In genomic region chr6:41022294-41022693, GRCh38 we compare ENCODE assay signal across 18 cellular contexts. TPM values are rescaled to one million over a fixed set of nuclear protein-coding genes. Genes with fewer than 3 reads are reported as not detected.
DNase-seq lines count a peak whose midpoint lies in the region; ATAC-seq, FAIRE-seq and TF ChIP-seq lines count a peak whose summit lies in the region.
"Had no signal": no experiment of that assay in that cellular context is flagged by ENCODE, and none has a peak within 500 bp of the region (broad histone marks: within the 10 kb centered on the region; RNA-seq: fewer than 3 reads in every experiment).

No MANE protein-coding gene starts in this region.

- no TSS peak for BruUV-seq in HepG2 (replicated peaks; lab: Mats Ljungman, UMichigan)

- ATAC-seq in activated naive CD4-positive, alpha-beta T cell treated with anti-CD3 and anti-CD28 coated beads, Interleukin-2, amount 50 U/mL, for 72 hours = no peak
- ATAC-seq in HepG2 = no peak
- ATAC-seq: GM12878, left lung had no signal

- DNase-seq in erythroblast (lab: John Stamatoyannopoulos, UW) (peak; percentile 14 to 44), osteocyte (ENCODE audit: extremely low spot score, unreplicated experiment) (no peak), caudate nucleus (lab: John Stamatoyannopoulos, UW) (no peak), HepG2 (ENCODE audit: low spot score) (no peak)
- DNase-seq in activated naive CD4-positive, alpha-beta T cell treated with anti-CD3 and anti-CD28 coated beads, Interleukin-2, amount 50 U/mL, for 72 hours (ENCODE audit: low spot score in 2 of 2) = no peak
- DNase-seq: activated CD8-positive, alpha-beta memory T cell treated with anti-CD3 and anti-CD28 coated beads, Interleukin-2, amount 50 U/mL, for 48 hours; activated naive CD4-positive, alpha-beta T cell treated with anti-CD3 and anti-CD28 coated beads, Interleukin-2, amount 50 U/mL, for 16 hours; left lung; NCI-H187; NCI-H774; stimulated activated CD4-positive, alpha-beta T cell treated with anti-CD3 and anti-CD28 coated beads, Interleukin-12 subunit alpha, Interleukin-12 subunit beta, amount 100 ng/mL, for 4 hours had no signal

- no peaks in the 10 kb centered on the region for H4K20me1 ChIP-seq in HepG2 (ENCODE audit: insufficient read depth, low read length)
- H4K20me1 ChIP-seq: BLaER1 treated with 17β-estradiol and CSF1 and Interleukin-3, amounts not matched to agents 10 nM and 100 nM had no signal

- H3K27ac Mint-ChIP-seq in osteocyte (ENCODE audit: unreplicated experiment) = peak overlapping the region; percentile 19
- H3K27ac Mint-ChIP-seq in activated naive CD4-positive, alpha-beta T cell treated with anti-CD3 and anti-CD28 coated beads, Interleukin-2, amount 50 U/mL, for 72 hours = no peak overlapping the region

- H3K4me1 ChIP-seq in HEK293 (ENCODE audit: control insufficient read depth, insufficient read depth, low read length) (peaks cover 16% of the 10 kb centered on the region), HepG2 (ENCODE audit: insufficient read depth, low read length) (peaks cover 8% of the 10 kb centered on the region)

- no peak for FAIRE-seq in HepG2 (lab: Jason Lieb, UNC)
- FAIRE-seq: GM12878 had no signal

- H3K9me3 Mint-ChIP-seq in osteocyte (ENCODE audit: unreplicated experiment) = no peaks in the 10 kb centered on the region
- H3K9me3 Mint-ChIP-seq in activated naive CD4-positive, alpha-beta T cell treated with anti-CD3 and anti-CD28 coated beads, Interleukin-2, amount 50 U/mL, for 72 hours = no peaks in the 10 kb centered on the region

- intact Hi-C loops in HepG2 (cut with micrococcal nuclease; ENCODE audit: unreplicated experiment) = no loop called here

- H3K27ac ChIP-seq in HEK293 (ENCODE audit: extremely low read depth, low read depth, low read length) = peak overlapping the region; percentile 38; the same call in 1 of the 2 replicates
- peak overlapping the region; percentile 81 for H3K27ac ChIP-seq in VCaP
- H3K27ac ChIP-seq in caudate nucleus (ENCODE audit: low read depth, low read length) = no peak overlapping the region
- H3K27ac ChIP-seq in HepG2 (ENCODE audit: extremely low read length, insufficient read depth, low read length) = no peak overlapping the region
- H3K27ac ChIP-seq: BLaER1 treated with 17β-estradiol and CSF1 and Interleukin-3, amounts not matched to agents 10 nM and 100 nM; left lung; parathyroid adenoma had no signal

- POLR2A ChIA-PET in HEK293 (lab: Yijun Ruan, JAX) (interaction anchor here (0.5 kb wide), 1 partner anchor 235 kb away, joined by 9 read pairs; no protein-coding TSS in a partner anchor), HepG2 (lab: Yijun Ruan, JAX) (no interaction called here)

- H2AFZ ChIP-seq in HepG2 (ENCODE audit: low read length) = no peak overlapping the region
- H2AFZ ChIP-seq: parathyroid adenoma had no signal

- H3K9ac ChIP-seq in HepG2 (ENCODE audit: insufficient read depth, low read depth, low read length) = no peak overlapping the region
- H3K9ac ChIP-seq: BLaER1 treated with 17β-estradiol and CSF1 and Interleukin-3, amounts not matched to agents 10 nM and 100 nM; parathyroid adenoma had no signal

- no peaks in the 10 kb centered on the region for H3K79me2 ChIP-seq in HepG2 (ENCODE audit: insufficient read depth, low read length)
- H3K79me2 ChIP-seq: parathyroid adenoma had no signal

- H3K27me3 Mint-ChIP-seq in osteocyte (ENCODE audit: unreplicated experiment) = no peaks in the 10 kb centered on the region

- TF ChIP-seq POLR2A in erythroblast (IDR thresholded peaks at IDR 0.05; ENCODE audit: low read length) (no peak), HepG2 (IDR thresholded peaks at IDR 0.05; ENCODE audit: insufficient read depth in 1 of 2, low read depth in 2 of 2, low read length in 2 of 2) (no peak)

- no peak for TF ChIP-seq EP300 in HepG2 (IDR thresholded peaks at IDR 0.05; ENCODE audit: low read depth in 2 of 2, low read length in 2 of 2)
- TF ChIP-seq EP300 in HepG2 (CRISPR knock-in tag; IDR thresholded peaks at IDR 0.05; ENCODE audit: borderline replicate concordance) = no peak

- no peak for TF ChIP-seq CTCF in HEK293 (tag by site-specific recombination; IDR thresholded peaks at IDR 0.05)
- no peak for TF ChIP-seq CTCF in VCaP (conservative IDR thresholded peaks at IDR 0.05)
- no peak for TF ChIP-seq CTCF in osteocyte (IDR thresholded peaks at IDR 0.05)
- TF ChIP-seq CTCF in HepG2 (CRISPR knock-in tag; IDR thresholded peaks at IDR 0.05) = no peak

- no peaks in the 10 kb centered on the region for H3K27me3 ChIP-seq in HepG2 (ENCODE audit: control insufficient read depth in 1 of 2, insufficient read depth in 2 of 2, low read length in 2 of 2)
- H3K27me3 ChIP-seq: BLaER1 treated with 17β-estradiol and CSF1 and Interleukin-3, amounts not matched to agents 10 nM and 100 nM; left lung had no signal

- CTCF ChIA-PET in HEK293 (lab: Yijun Ruan, JAX) (interaction anchor here (0.9 to 11.0 kb wide), 15 partner anchors 10 to 409 kb away, joined by 3 to 146 read pairs (median 6); partner anchors contain the start of genes TSPO2 and UNC5CL), HepG2 (lab: Yijun Ruan, JAX; ENCODE audit: low intra/inter-chr PET ratio, low total read pairs) (interaction anchor here (1.3 to 1.5 kb wide), 2 partner anchors 16 to 23 kb away, joined by 3 to 5 read pairs; no protein-coding TSS in a partner anchor)

- H3K4me3 Mint-ChIP-seq in osteocyte (ENCODE audit: unreplicated experiment) = no peak overlapping the region

- no peak overlapping the region for H3K4me2 ChIP-seq in HepG2 (ENCODE audit: low read depth, low read length)
- H3K4me2 ChIP-seq: BLaER1 treated with 17β-estradiol and CSF1 and Interleukin-3, amounts not matched to agents 10 nM and 100 nM had no signal

- no peaks in the 10 kb centered on the region for H3K9me3 ChIP-seq in HEK293 (ENCODE audit: control insufficient read depth, insufficient read depth, low read depth, low read length)
- H3K9me3 ChIP-seq in HepG2 (ENCODE audit: low read length) = no peaks in the 10 kb centered on the region
- H3K9me3 ChIP-seq: left lung had no signal

- in situ Hi-C loops in HepG2 (cut with HindIII; ENCODE audit: extremely low pct_ligation_motif_present, low pct_unique_long_range_greater_than_20kb) = loop anchor here (5.0 kb wide), 1 partner anchor 125 kb away; no protein-coding TSS in a partner anchor

- no peaks in the 10 kb centered on the region for H3K36me3 Mint-ChIP-seq in osteocyte (ENCODE audit: unreplicated experiment)
- H3K36me3 Mint-ChIP-seq in activated naive CD4-positive, alpha-beta T cell treated with anti-CD3 and anti-CD28 coated beads, Interleukin-2, amount 50 U/mL, for 72 hours = no peaks in the 10 kb centered on the region

- H3K4me3 ChIP-seq in HEK293 (ENCODE audit: low read depth, low read length) (no peak overlapping the region), HepG2 (replicated peaks in 1 of 3; ENCODE audit: insufficient read depth in 1 of 3, low read depth in 2 of 3, low read length in 3 of 3) (no peak overlapping the region)
- H3K4me3 ChIP-seq: BLaER1 treated with 17β-estradiol and CSF1 and Interleukin-3, amounts not matched to agents 10 nM and 100 nM; GM12878; left lung had no signal

- H3K4me1 Mint-ChIP-seq in osteocyte (ENCODE audit: unreplicated experiment) = peaks cover 26% of the 10 kb centered on the region

- H3K36me3 ChIP-seq in HEK293 (ENCODE audit: control insufficient read depth in 2 of 2, insufficient read depth in 1 of 2, low read length in 2 of 2) (no peaks in the 10 kb centered on the region), HepG2 (replicated peaks in 1 of 2; ENCODE audit: control insufficient read depth in 1 of 2, insufficient read depth in 2 of 2, low read length in 2 of 2) (no peaks in the 10 kb centered on the region)
- H3K36me3 ChIP-seq: left lung had no signal

- TF ChIP-seq RAD21 in HepG2 (CRISPR knock-in tag; IDR thresholded peaks at IDR 0.05) = no peak

RNA-seq across cellular contexts. Expression of gene UNC5CL, which starts 16.7 kb away (rescaled TPM):
- total RNA-seq in osteocyte = 0.51 and 0.76 TPM in 2 replicates
- total RNA-seq in activated naive CD4-positive, alpha-beta T cell treated with anti-CD3 and anti-CD28 coated beads, Interleukin-2, amount 50 U/mL, for 72 hours = 1 to 10 TPM; 2.8 to 5.1 TPM
- total RNA-seq in HepG2 (2016; rRNA removed; fragmentation: Illumina TruSeq; extraction: Trizol) = 0.87 and 2.4 TPM in 2 replicates
- 0.26 and 0.30 TPM in 2 replicates for total RNA-seq in HepG2 (2016; cell fraction: cytosol; rRNA removed; fragmentation: Illumina TruSeq; extraction: Trizol; ENCODE audit: low read depth)
- total RNA-seq in HepG2 (2016; cell fraction: insoluble cytoplasmic fraction; rRNA removed; fragmentation: Illumina TruSeq; extraction: Trizol) = 1.1 and 2.3 TPM in 2 replicates
- 0.55 and 0.80 TPM in 2 replicates for total RNA-seq in HepG2 (2016; cell fraction: membrane; rRNA removed; fragmentation: Illumina TruSeq; extraction: Trizol)
- total RNA-seq in HepG2 (2016; cell fraction: nucleus; rRNA removed; fragmentation: Illumina TruSeq; extraction: Trizol) = 3.5 and 4.1 TPM in 2 replicates
- 2.5 TPM in 2 replicates for polyA plus RNA-seq in HepG2 (2011; rRNA removed)
- polyA plus RNA-seq in HepG2 (2011; cell fraction: cytosol; rRNA removed) = 1.00 and 1.4 TPM in 2 replicates
- polyA plus RNA-seq in HepG2 (2011; cell fraction: nucleus; rRNA removed) = 15.4 and 20.4 TPM in 2 replicates
- 2.4 and 2.5 TPM in 2 replicates for polyA plus RNA-seq in HepG2 (2012)
- 0.23 and 0.29 TPM in 2 replicates for polyA plus RNA-seq in HepG2 (2016; cell fraction: cytosol; fragmentation: Illumina TruSeq; extraction: Trizol; ENCODE audit: low read depth)
- 0.71 and 0.86 TPM in 2 replicates for polyA plus RNA-seq in HepG2 (2016; cell fraction: insoluble cytoplasmic fraction; fragmentation: Illumina TruSeq; extraction: Trizol; ENCODE audit: low read depth)
- 0.43 and 0.89 TPM in 2 replicates for polyA plus RNA-seq in HepG2 (2016; cell fraction: membrane; fragmentation: Illumina TruSeq; extraction: Trizol; ENCODE audit: low read depth)
- 9.8 and 11.9 TPM in 2 replicates for polyA plus RNA-seq in HepG2 (2016; cell fraction: nucleus; fragmentation: Illumina TruSeq; extraction: Trizol; ENCODE audit: insufficient read depth, low read depth)
- polyA minus RNA-seq in HepG2 (2011; rRNA and poly(A)+ RNA removed; ENCODE audit: low replicate concordance) = 1.6 TPM in 1 of 2 replicates, not detected in the other
- polyA minus RNA-seq in HepG2 (2011; cell fraction: cytosol; rRNA and poly(A)+ RNA removed) = 0.35 TPM in 1 of 2 replicates, not detected in the other
- 2.5 and 4.4 TPM in 2 replicates for polyA minus RNA-seq in HepG2 (2011; cell fraction: nucleus; rRNA and poly(A)+ RNA removed)

RNA-seq across cellular contexts. Expression of gene TSPO2, which starts 20.0 kb away (rescaled TPM):
- total RNA-seq in osteocyte = not detected in 2 replicates
- total RNA-seq in activated naive CD4-positive, alpha-beta T cell treated with anti-CD3 and anti-CD28 coated beads, Interleukin-2, amount 50 U/mL, for 72 hours = not detected
- not detected in 2 replicates for total RNA-seq in HepG2 (2016; rRNA removed; fragmentation: Illumina TruSeq; extraction: Trizol)
- not detected in 2 replicates for total RNA-seq in HepG2 (2016; cell fraction: cytosol; rRNA removed; fragmentation: Illumina TruSeq; extraction: Trizol; ENCODE audit: low read depth)
- total RNA-seq in HepG2 (2016; cell fraction: insoluble cytoplasmic fraction; rRNA removed; fragmentation: Illumina TruSeq; extraction: Trizol) = 0.21 and 0.28 TPM in 2 replicates
- not detected in 2 replicates for total RNA-seq in HepG2 (2016; cell fraction: membrane; rRNA removed; fragmentation: Illumina TruSeq; extraction: Trizol)
- not detected in 2 replicates for total RNA-seq in HepG2 (2016; cell fraction: nucleus; rRNA removed; fragmentation: Illumina TruSeq; extraction: Trizol)
- polyA plus RNA-seq in HepG2 (2011; rRNA removed) = 0.14 and 0.55 TPM in 2 replicates
- 0.14 and 0.51 TPM in 2 replicates for polyA plus RNA-seq in HepG2 (2011; cell fraction: cytosol; rRNA removed)
- polyA plus RNA-seq in HepG2 (2011; cell fraction: nucleus; rRNA removed) = 0.16 TPM in 1 of 2 replicates, not detected in the other
- polyA plus RNA-seq in HepG2 (2012) = 0.25 TPM in 1 of 2 replicates, not detected in the other
- polyA plus RNA-seq in HepG2 (2016; cell fraction: cytosol; fragmentation: Illumina TruSeq; extraction: Trizol; ENCODE audit: low read depth) = not detected in 2 replicates
- not detected in 2 replicates for polyA plus RNA-seq in HepG2 (2016; cell fraction: insoluble cytoplasmic fraction; fragmentation: Illumina TruSeq; extraction: Trizol; ENCODE audit: low read depth)
- polyA plus RNA-seq in HepG2 (2016; cell fraction: membrane; fragmentation: Illumina TruSeq; extraction: Trizol; ENCODE audit: low read depth) = not detected in 2 replicates
- polyA plus RNA-seq in HepG2 (2016; cell fraction: nucleus; fragmentation: Illumina TruSeq; extraction: Trizol; ENCODE audit: insufficient read depth, low read depth) = not detected in 2 replicates
- polyA minus RNA-seq in HepG2 (2011; rRNA and poly(A)+ RNA removed; ENCODE audit: low replicate concordance) = 0.72 TPM in 1 of 2 replicates, not detected in the other
- not detected in 2 replicates for polyA minus RNA-seq in HepG2 (2011; cell fraction: cytosol; rRNA and poly(A)+ RNA removed)
- polyA minus RNA-seq in HepG2 (2011; cell fraction: nucleus; rRNA and poly(A)+ RNA removed) = not detected in 2 replicates
- total RNA-seq: GM12878; left lung; Right ventricle myocardium inferior; T-helper 2 cell treated with Interferon-gamma antibody and Interleukin-4, amounts not matched to agents 100 ng/mL and 5 ng/mL, for 36 hours had no signal
- polyA plus RNA-seq: GM12878 had no signal

RNA-seq across cellular contexts. Expression of gene APOBEC2, which starts 30.7 kb away (rescaled TPM):
- not detected in 2 replicates for total RNA-seq in osteocyte
- not detected for total RNA-seq in activated naive CD4-positive, alpha-beta T cell treated with anti-CD3 and anti-CD28 coated beads, Interleukin-2, amount 50 U/mL, for 72 hours
- total RNA-seq in HepG2 (2016; rRNA removed; fragmentation: Illumina TruSeq; extraction: Trizol) = 0.09 and 0.35 TPM in 2 replicates
- total RNA-seq in HepG2 (2016; cell fraction: cytosol; rRNA removed; fragmentation: Illumina TruSeq; extraction: Trizol; ENCODE audit: low read depth) = not detected in 2 replicates
- total RNA-seq in HepG2 (2016; cell fraction: insoluble cytoplasmic fraction; rRNA removed; fragmentation: Illumina TruSeq; extraction: Trizol) = 0.09 and 0.33 TPM in 2 replicates
- total RNA-seq in HepG2 (2016; cell fraction: membrane; rRNA removed; fragmentation: Illumina TruSeq; extraction: Trizol) = not detected in 2 replicates
- not detected in 2 replicates for total RNA-seq in HepG2 (2016; cell fraction: nucleus; rRNA removed; fragmentation: Illumina TruSeq; extraction: Trizol)
- not detected in 2 replicates for polyA plus RNA-seq in HepG2 (2011; rRNA removed)
- 0.08 and 0.10 TPM in 2 replicates for polyA plus RNA-seq in HepG2 (2011; cell fraction: cytosol; rRNA removed)
- polyA plus RNA-seq in HepG2 (2011; cell fraction: nucleus; rRNA removed) = not detected in 2 replicates
- polyA plus RNA-seq in HepG2 (2012) = 0.28 and 0.79 TPM in 2 replicates
- polyA plus RNA-seq in HepG2 (2016; cell fraction: cytosol; fragmentation: Illumina TruSeq; extraction: Trizol; ENCODE audit: low read depth) = not detected in 2 replicates
- 0.44 TPM in 1 of 2 replicates, not detected in the other for polyA plus RNA-seq in HepG2 (2016; cell fraction: insoluble cytoplasmic fraction; fragmentation: Illumina TruSeq; extraction: Trizol; ENCODE audit: low read depth)
- polyA plus RNA-seq in HepG2 (2016; cell fraction: membrane; fragmentation: Illumina TruSeq; extraction: Trizol; ENCODE audit: low read depth) = not detected in 2 replicates
- polyA plus RNA-seq in HepG2 (2016; cell fraction: nucleus; fragmentation: Illumina TruSeq; extraction: Trizol; ENCODE audit: insufficient read depth, low read depth) = not detected in 2 replicates
- polyA minus RNA-seq in HepG2 (2011; rRNA and poly(A)+ RNA removed; ENCODE audit: low replicate concordance) = not detected in 2 replicates
- polyA minus RNA-seq in HepG2 (2011; cell fraction: cytosol; rRNA and poly(A)+ RNA removed) = not detected in 2 replicates
- polyA minus RNA-seq in HepG2 (2011; cell fraction: nucleus; rRNA and poly(A)+ RNA removed) = 0.64 TPM in 1 of 2 replicates, not detected in the other
- total RNA-seq: GM12878; T-helper 2 cell treated with Interferon-gamma antibody and Interleukin-4, amounts not matched to agents 100 ng/mL and 5 ng/mL, for 36 hours had no signal

RNA-seq across cellular contexts. Expression of gene OARD1, which starts 49.9 kb away (rescaled TPM):
- total RNA-seq in osteocyte = 14.7 and 17.2 TPM in 2 replicates
- 10 to 100 TPM; 39.9 to 52.6 TPM for total RNA-seq in activated naive CD4-positive, alpha-beta T cell treated with anti-CD3 and anti-CD28 coated beads, Interleukin-2, amount 50 U/mL, for 72 hours
- total RNA-seq in HepG2 (2016; rRNA removed; fragmentation: Illumina TruSeq; extraction: Trizol) = 49.0 and 60.4 TPM in 2 replicates
- total RNA-seq in HepG2 (2016; cell fraction: cytosol; rRNA removed; fragmentation: Illumina TruSeq; extraction: Trizol; ENCODE audit: low read depth) = 27.4 and 28.2 TPM in 2 replicates
- total RNA-seq in HepG2 (2016; cell fraction: insoluble cytoplasmic fraction; rRNA removed; fragmentation: Illumina TruSeq; extraction: Trizol) = 49.5 and 55.0 TPM in 2 replicates
- 39.5 and 41.0 TPM in 2 replicates for total RNA-seq in HepG2 (2016; cell fraction: membrane; rRNA removed; fragmentation: Illumina TruSeq; extraction: Trizol)
- total RNA-seq in HepG2 (2016; cell fraction: nucleus; rRNA removed; fragmentation: Illumina TruSeq; extraction: Trizol) = 50.8 and 56.3 TPM in 2 replicates
- polyA plus RNA-seq in HepG2 (2011; rRNA removed) = 14.0 and 18.4 TPM in 2 replicates
- 8.9 and 11.4 TPM in 2 replicates for polyA plus RNA-seq in HepG2 (2011; cell fraction: cytosol; rRNA removed)
- 21.1 TPM in 2 replicates for polyA plus RNA-seq in HepG2 (2011; cell fraction: nucleus; rRNA removed)
- 29.6 and 43.1 TPM in 2 replicates for polyA plus RNA-seq in HepG2 (2012)
- polyA plus RNA-seq in HepG2 (2016; cell fraction: cytosol; fragmentation: Illumina TruSeq; extraction: Trizol; ENCODE audit: low read depth) = 32.3 and 41.1 TPM in 2 replicates
- 75.4 and 76.2 TPM in 2 replicates for polyA plus RNA-seq in HepG2 (2016; cell fraction: insoluble cytoplasmic fraction; fragmentation: Illumina TruSeq; extraction: Trizol; ENCODE audit: low read depth)
- polyA plus RNA-seq in HepG2 (2016; cell fraction: membrane; fragmentation: Illumina TruSeq; extraction: Trizol; ENCODE audit: low read depth) = 40.8 and 42.5 TPM in 2 replicates
- polyA plus RNA-seq in HepG2 (2016; cell fraction: nucleus; fragmentation: Illumina TruSeq; extraction: Trizol; ENCODE audit: insufficient read depth, low read depth) = 45.0 and 50.9 TPM in 2 replicates
- 5.5 and 10.5 TPM in 2 replicates for polyA minus RNA-seq in HepG2 (2011; rRNA and poly(A)+ RNA removed; ENCODE audit: low replicate concordance)
- 4.2 and 5.0 TPM in 2 replicates for polyA minus RNA-seq in HepG2 (2011; cell fraction: cytosol; rRNA and poly(A)+ RNA removed)
- polyA minus RNA-seq in HepG2 (2011; cell fraction: nucleus; rRNA and poly(A)+ RNA removed) = 52.7 and 65.8 TPM in 2 replicates

RNA-seq across cellular contexts. Expression of gene NFYA, which starts 50.5 kb away (rescaled TPM):
- total RNA-seq in osteocyte = 26.0 and 26.9 TPM in 2 replicates
- 10 to 100 TPM; 27.3 to 31.7 TPM for total RNA-seq in activated naive CD4-positive, alpha-beta T cell treated with anti-CD3 and anti-CD28 coated beads, Interleukin-2, amount 50 U/mL, for 72 hours
- total RNA-seq in HepG2 (2016; rRNA removed; fragmentation: Illumina TruSeq; extraction: Trizol) = 22.9 and 52.0 TPM in 2 replicates
- 3.6 and 4.8 TPM in 2 replicates for total RNA-seq in HepG2 (2016; cell fraction: cytosol; rRNA removed; fragmentation: Illumina TruSeq; extraction: Trizol; ENCODE audit: low read depth)
- 22.0 and 49.9 TPM in 2 replicates for total RNA-seq in HepG2 (2016; cell fraction: insoluble cytoplasmic fraction; rRNA removed; fragmentation: Illumina TruSeq; extraction: Trizol)
- 18.4 and 21.5 TPM in 2 replicates for total RNA-seq in HepG2 (2016; cell fraction: membrane; rRNA removed; fragmentation: Illumina TruSeq; extraction: Trizol)
- 33.7 and 34.3 TPM in 2 replicates for total RNA-seq in HepG2 (2016; cell fraction: nucleus; rRNA removed; fragmentation: Illumina TruSeq; extraction: Trizol)
- 14.8 and 16.0 TPM in 2 replicates for polyA plus RNA-seq in HepG2 (2011; rRNA removed)
- 9.2 and 9.9 TPM in 2 replicates for polyA plus RNA-seq in HepG2 (2011; cell fraction: cytosol; rRNA removed)
- 19.0 and 21.1 TPM in 2 replicates for polyA plus RNA-seq in HepG2 (2011; cell fraction: nucleus; rRNA removed)
- polyA plus RNA-seq in HepG2 (2012) = 18.5 and 18.9 TPM in 2 replicates
- polyA plus RNA-seq in HepG2 (2016; cell fraction: cytosol; fragmentation: Illumina TruSeq; extraction: Trizol; ENCODE audit: low read depth) = 2.2 and 3.1 TPM in 2 replicates
- polyA plus RNA-seq in HepG2 (2016; cell fraction: insoluble cytoplasmic fraction; fragmentation: Illumina TruSeq; extraction: Trizol; ENCODE audit: low read depth) = 61.2 and 64.1 TPM in 2 replicates
- polyA plus RNA-seq in HepG2 (2016; cell fraction: membrane; fragmentation: Illumina TruSeq; extraction: Trizol; ENCODE audit: low read depth) = 9.3 and 11.6 TPM in 2 replicates
- 65.3 and 68.8 TPM in 2 replicates for polyA plus RNA-seq in HepG2 (2016; cell fraction: nucleus; fragmentation: Illumina TruSeq; extraction: Trizol; ENCODE audit: insufficient read depth, low read depth)
- polyA minus RNA-seq in HepG2 (2011; rRNA and poly(A)+ RNA removed; ENCODE audit: low replicate concordance) = 53.8 and 56.2 TPM in 2 replicates
- polyA minus RNA-seq in HepG2 (2011; cell fraction: cytosol; rRNA and poly(A)+ RNA removed) = 15.1 and 18.1 TPM in 2 replicates
- polyA minus RNA-seq in HepG2 (2011; cell fraction: nucleus; rRNA and poly(A)+ RNA removed) = 22.9 and 23.2 TPM in 2 replicates

Comparison
In these comparisons a context has a peak if more than half of its experiments do, and no peak if none do; other contexts are left out.
1. H3K27ac ChIP-seq: peak in HEK293 (single experiment) and VCaP (single experiment); none in caudate nucleus (single experiment) and HepG2 (single experiment).
2. DNase-seq: peak in erythroblast (2 of 2); none in osteocyte (single experiment), caudate nucleus (0 of 61), activated naive CD4-positive, alpha-beta T cell treated with anti-CD3 and anti-CD28 coated beads, Interleukin-2, amount 50 U/mL, for 72 hours (0 of 2) and HepG2 (single experiment).
3. Of the 63 proteins assayed by ChIP-seq in both HepG2 and HEK293: peak only in HepG2: none; only in HEK293: ATF2, PATZ1, PRDM10, ZBTB21, ZNF24, ZNF629 and 1 more; in both: none; in neither: 56.